15 cellular contexts compared by ENCODE assay signal in genomic region chr3:14784087-14784596, GRCh38. TPM values are rescaled to one million over a fixed set of nuclear protein-coding genes. Genes with fewer than 3 reads are reported as not detected.
DNase-seq lines count a peak whose midpoint lies in the region; TF ChIP-seq lines count a peak whose summit lies in the region.
"Had no signal": no experiment of that assay in that cellular context is flagged by ENCODE, and none has a peak within 500 bp of the region (broad histone marks: within the 10 kb centered on the region; RNA-seq: fewer than 3 reads in every experiment).

No MANE protein-coding gene starts in this region.

- H3K4me3 ChIP-seq in A673 (ENCODE audit: low read depth, low read length, poor library complexity, severe bottlenecking) (no peak overlapping the region), NT2/D1 (ENCODE audit: insufficient read length, low read depth) (no peak overlapping the region), transverse colon (no peak overlapping the region)
- H3K4me3 ChIP-seq: ascending aorta, heart right ventricle had no signal

- no peak overlapping the region for H3K27ac ChIP-seq in A673 (ENCODE audit: low read depth, low read length, poor library complexity, severe bottlenecking)
- no peak overlapping the region for H3K27ac ChIP-seq in substantia nigra (ENCODE audit: low read depth, low read length, poor library complexity, severe bottlenecking)
- H3K27ac ChIP-seq in transverse colon = no peak overlapping the region
- H3K27ac ChIP-seq: ascending aorta, heart right ventricle had no signal

- in situ Hi-C loops in transverse colon (cut with MboI; ENCODE audit: low pct_ligation_motif_present in 1 of 4, low pct_unique_long_range_greater_than_20kb in 1 of 4, low sequenced_read_pairs in 3 of 4) = loop anchor here in 1 of 4 donors (10.0 kb wide), 1 partner anchor 131 kb away; no protein-coding TSS in a partner anchor

- no TSS peak for BruUV-seq in A673 (replicated peaks; lab: Mats Ljungman, UMichigan)

- POLR2A ChIA-PET in A673 (lab: Charles Lee; ENCODE audit: low non-redundant PET) = no interaction called here

- no peak for TF ChIP-seq EP300 in transverse colon (IDR thresholded peaks at IDR 0.05; ENCODE audit: low read depth)

- intact Hi-C loops in A673 (cut with micrococcal nuclease; ENCODE audit: unreplicated experiment) = loop anchor here (5.0 kb wide), 1 partner anchor 152 kb away; no protein-coding TSS in a partner anchor
- intact Hi-C loops in transverse colon (cut with DNase I; ENCODE audit: low total_unique reads) = no loop called here

- no peak overlapping the region for H3K9ac ChIP-seq in NT2/D1 (ENCODE audit: insufficient read length, low read depth)

- H3K9me3 ChIP-seq in A673 (ENCODE audit: low read depth, low read length, poor library complexity, severe bottlenecking) (peaks cover 6% of the 10 kb centered on the region), NT2/D1 (ENCODE audit: insufficient read depth, low read length) (peaks cover 3% of the 10 kb centered on the region), transverse colon (no peaks in the 10 kb centered on the region)

- TF ChIP-seq CTCF in A673 (conservative IDR thresholded peaks at IDR 0.05; ENCODE audit: low read depth, low read length) (no peak), transverse colon (IDR thresholded peaks at IDR 0.05) (no peak)

- CTCF ChIA-PET in A673 (lab: Charles Lee) = no interaction called here

- H3K27me3 ChIP-seq in A673 (replicated peaks; ENCODE audit: insufficient read depth, low read depth, low read length, poor library complexity) = peaks cover 5% of the 10 kb centered on the region
- H3K27me3 ChIP-seq in NT2/D1 (ENCODE audit: insufficient read depth, insufficient read length) = no peaks in the 10 kb centered on the region
- H3K27me3 ChIP-seq in transverse colon = no peaks in the 10 kb centered on the region
- H3K27me3 ChIP-seq: ascending aorta had no signal

- DNase-seq in A673 (ENCODE audit: low spot score) (peak; percentile 26), COR-L47 (lab: John Stamatoyannopoulos, UW) (peak; percentile 6), NT2/D1 (ENCODE audit: low read depth, low spot score) (peak; percentile 80), iPS-NIHi11 (ENCODE audit: low spot score) (peak; percentile 64), substantia nigra (lab: John Stamatoyannopoulos, UW) (no peak), SW 1271 (lab: John Stamatoyannopoulos, UW) (no peak), transverse colon (no peak), SIG-M5 treated with dmso at 0.1 percent for 504 hours (lab: John Stamatoyannopoulos, UW; ENCODE audit: unreplicated experiment) (no peak)
- DNase-seq: dermis blood vessel endothelial cell, DMS79 treated with DMSO at 0.1 percent for 48 hours, heart right ventricle, NCI-H2107, posterior cingulate gyrus had no signal

- no peak for TF ChIP-seq POLR2A in transverse colon (IDR thresholded peaks at IDR 0.05)

- no peaks in the 10 kb centered on the region for H3K36me3 ChIP-seq in A673 (ENCODE audit: insufficient read depth, low read length, poor library complexity, severe bottlenecking)
- no peaks in the 10 kb centered on the region for H3K36me3 ChIP-seq in NT2/D1 (ENCODE audit: insufficient read depth, insufficient read length, low read length)
- no peaks in the 10 kb centered on the region for H3K36me3 ChIP-seq in transverse colon
- H3K36me3 ChIP-seq: ascending aorta, heart right ventricle had no signal

- H3K4me1 ChIP-seq in A673 (ENCODE audit: insufficient read depth, low read length, poor library complexity, severe bottlenecking) (no peaks in the 10 kb centered on the region), NT2/D1 (ENCODE audit: insufficient read depth, insufficient read length) (no peaks in the 10 kb centered on the region), transverse colon (no peaks in the 10 kb centered on the region)
- H3K4me1 ChIP-seq: ascending aorta had no signal

- 0 to 67% methylated on average over 1 to 7 of the region's 7 CpGs for WGBS in transverse colon (ENCODE audit: low coverage in 1 of 2), 2 donors

RNA-seq across cellular contexts. Expression of gene FGD5, which starts 34.6 kb away (rescaled TPM):
- not detected in 2 replicates for total RNA-seq in A673 (2021)
- total RNA-seq in transverse colon = 10 to 100 TPM in 2 of 4 donors, 1 to 10 TPM in 2; 5.6 to 15.9 (median 10.2) TPM
- total RNA-seq: T-helper 1 cell treated with Interleukin-12 subunit alpha and Interleukin-12 subunit beta and Interleukin-4 antibody, amounts not matched to agents 30 ng/mL and 1 ng/mL, for 36 hours had no signal

Comparison
In these comparisons a context has a peak if more than half of its experiments do, and no peak if none do; other contexts are left out.
1. DNase-seq: peak in A673 (single experiment), COR-L47 (single experiment), NT2/D1 (single experiment) and iPS-NIHi11 (single experiment); none in substantia nigra (0 of 49), SW 1271 (0 of 2), transverse colon (single experiment) and SIG-M5 treated with dmso at 0.1 percent for 504 hours (single experiment).